8 cellular contexts compared by ENCODE assay signal in the genomic region with DNA sequence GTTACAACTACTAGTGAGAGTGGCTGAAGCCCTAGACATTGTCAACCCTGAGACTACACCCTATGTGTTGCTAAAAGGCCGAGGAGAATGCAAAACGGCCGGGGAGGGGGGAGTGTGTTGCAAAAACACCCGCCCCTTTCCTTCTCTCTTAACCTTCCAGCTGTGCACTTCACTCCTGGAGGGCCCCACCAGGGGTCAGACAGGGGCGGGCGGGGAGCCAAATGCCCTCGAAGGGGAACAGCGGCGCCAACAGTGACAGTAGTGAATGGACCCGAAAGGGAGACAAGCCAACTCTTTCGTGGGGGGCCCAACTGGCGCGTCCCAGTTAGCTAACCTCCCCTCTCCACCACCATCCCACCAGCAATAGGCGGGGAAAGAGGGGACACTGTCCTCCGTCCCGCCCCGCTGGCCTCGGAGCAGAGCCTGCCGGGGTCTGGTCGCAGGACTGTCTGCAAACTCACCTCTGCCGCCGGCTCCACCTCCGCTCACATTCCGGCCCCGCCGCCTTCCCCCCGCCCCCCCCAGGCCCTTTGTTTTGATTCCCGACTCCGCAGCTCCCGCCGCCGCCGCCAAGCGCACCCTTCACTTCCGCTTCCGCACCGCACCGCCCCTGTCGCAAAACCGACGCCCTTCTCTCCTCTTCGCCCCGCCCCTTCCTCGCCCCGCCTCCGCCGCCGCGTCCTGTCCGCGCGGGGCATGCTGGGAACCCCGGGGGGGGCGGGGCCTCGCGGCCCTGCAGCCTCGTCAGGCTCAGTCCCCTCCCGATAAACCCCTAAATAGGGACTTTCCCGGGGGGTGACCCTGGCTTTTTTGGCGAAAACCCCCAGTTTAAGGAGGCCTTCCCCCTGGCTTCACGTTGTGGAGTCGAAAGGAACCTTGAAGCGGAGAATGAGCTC. TPM values are rescaled to one million over a fixed set of nuclear protein-coding genes. Genes with fewer than 3 reads are reported as not detected.
DNase-seq lines count a peak whose midpoint lies in the region; ATAC-seq and TF ChIP-seq lines count a peak whose summit lies in the region.

A gene with protein sequence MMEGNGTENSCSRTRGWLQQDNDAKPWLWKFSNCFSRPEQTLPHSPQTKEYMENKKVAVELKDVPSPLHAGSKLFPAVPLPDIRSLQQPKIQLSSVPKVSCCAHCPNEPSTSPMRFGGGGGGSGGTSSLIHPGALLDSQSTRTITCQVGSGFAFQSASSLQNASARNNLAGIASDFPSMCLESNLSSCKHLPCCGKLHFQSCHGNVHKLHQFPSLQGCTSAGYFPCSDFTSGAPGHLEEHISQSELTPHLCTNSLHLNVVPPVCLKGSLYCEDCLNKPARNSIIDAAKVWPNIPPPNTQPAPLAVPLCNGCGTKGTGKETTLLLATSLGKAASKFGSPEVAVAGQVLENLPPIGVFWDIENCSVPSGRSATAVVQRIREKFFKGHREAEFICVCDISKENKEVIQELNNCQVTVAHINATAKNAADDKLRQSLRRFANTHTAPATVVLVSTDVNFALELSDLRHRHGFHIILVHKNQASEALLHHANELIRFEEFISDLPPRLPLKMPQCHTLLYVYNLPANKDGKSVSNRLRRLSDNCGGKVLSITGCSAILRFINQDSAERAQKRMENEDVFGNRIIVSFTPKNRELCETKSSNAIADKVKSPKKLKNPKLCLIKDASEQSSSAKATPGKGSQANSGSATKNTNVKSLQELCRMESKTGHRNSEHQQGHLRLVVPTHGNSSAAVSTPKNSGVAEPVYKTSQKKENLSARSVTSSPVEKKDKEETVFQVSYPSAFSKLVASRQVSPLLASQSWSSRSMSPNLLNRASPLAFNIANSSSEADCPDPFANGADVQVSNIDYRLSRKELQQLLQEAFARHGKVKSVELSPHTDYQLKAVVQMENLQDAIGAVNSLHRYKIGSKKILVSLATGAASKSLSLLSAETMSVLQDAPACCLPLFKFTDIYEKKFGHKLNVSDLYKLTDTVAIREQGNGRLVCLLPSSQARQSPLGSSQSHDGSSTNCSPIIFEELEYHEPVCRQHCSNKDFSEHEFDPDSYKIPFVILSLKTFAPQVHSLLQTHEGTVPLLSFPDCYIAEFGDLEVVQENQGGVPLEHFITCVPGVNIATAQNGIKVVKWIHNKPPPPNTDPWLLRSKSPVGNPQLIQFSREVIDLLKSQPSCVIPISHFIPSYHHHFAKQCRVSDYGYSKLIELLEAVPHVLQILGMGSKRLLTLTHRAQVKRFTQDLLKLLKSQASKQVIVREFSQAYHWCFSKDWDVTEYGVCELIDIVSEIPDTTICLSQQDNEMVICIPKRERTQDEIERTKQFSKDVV (N-terminal part only) (minus strand): TSS at position 598 of the 896 bp plus-strand sequence. CDS start 3,921 bp downstream, outside the sequence.

- peaks cover 16% of the 10 kb centered on the region for H3K36me3 ChIP-seq in KOPT-K1 (ENCODE audit: insufficient read depth, low read length)
- H3K36me3 ChIP-seq in Peyer's patch: peaks cover 0 to 12% (median 0%) of the 10 kb centered on the region in 3 donors

- H3K9me3 ChIP-seq in KOPT-K1 (ENCODE audit: insufficient read depth, low read length, poor library complexity, severe bottlenecking): no peaks in the 10 kb centered on the region
- H3K9me3 ChIP-seq in Peyer's patch: no peaks in the 10 kb centered on the region

- H3K4me1 ChIP-seq in Peyer's patch: peaks cover 9 to 26% (median 13%) of the 10 kb centered on the region in 4 donors

- TF ChIP-seq CTCF in Peyer's patch (IDR thresholded peaks at IDR 0.05): peak; percentile 20 to 58 (median 48)

- peak; percentile 97 to 98 for TF ChIP-seq POLR2A in Peyer's patch (IDR thresholded peaks at IDR 0.05)

- H3K27ac ChIP-seq in KOPT-K1 (ENCODE audit: low read depth, low read length, poor library complexity, severe bottlenecking) (peak within 1 kb of the TSS; percentile 97), Peyer's patch (peak within 1 kb of the TSS; percentile 94 to 99 (median 98))

- peak; percentile 62 for ATAC-seq in GM21786 (IDR thresholded peaks at IDR 0.05; ENCODE audit: unreplicated experiment)
- peak; percentile 94 for ATAC-seq in esophagus mucosa

- H3K4me3 ChIP-seq in Peyer's patch: peak within 1 kb of the TSS; percentile 70 to 96 (median 81)

- DNase-seq in DMS79 (lab: John Stamatoyannopoulos, UW) (peak; percentile 82), Peyer's patch (peak; percentile 99 to 100 (median 99)), myocyte (ENCODE audit: low read depth) (peak; percentile 97)
- DNase-seq in activated T-cell treated with anti-CD3 and anti-CD28 coated beads, Interleukin-2, amount 50 U/mL, for 48 hours: peak; percentile 99
- DNase-seq in stimulated activated CD8-positive, alpha-beta memory T cell treated with anti-CD3 and anti-CD28 coated beads, Interleukin-7, amount 100 ng/mL, for 4 hours (ENCODE audit: low read depth in 2 of 2): peak; percentile 96 to 99

- H3K27me3 ChIP-seq in Peyer's patch: no peaks in the 10 kb centered on the region

RNA-seq across cellular contexts. Expression of the gene that starts here (rescaled TPM):
- total RNA-seq in Peyer's patch (10 to 100 TPM; 39.1 to 74.3 (median 52.1) TPM), esophagus mucosa (32.4 TPM), myocyte (12.3 and 16.2 TPM in 2 replicates)
- 15.8 TPM for polyA plus RNA-seq in myocyte (2012)

Comparison
In these comparisons a context has a peak if more than half of its experiments do, and no peak if none do; other contexts are left out.
1. Peak in every context shown above with its lines: DNase-seq, ATAC-seq, H3K4me3 ChIP-seq and H3K27ac ChIP-seq.